In genomic region chr1:109253803-109254620, GRCh38 we compare ENCODE assay signal across 10 cellular contexts. TPM values are rescaled to one million over a fixed set of nuclear protein-coding genes. Genes with fewer than 3 reads are reported as not detected.
A peak's percentile ranks its signal among the peaks of the same experiment; 100 is the strongest.
DNase-seq lines count a peak whose midpoint lies in the region; ATAC-seq and TF ChIP-seq lines count a peak whose summit lies in the region.
"Had no signal": no experiment of that assay in that cellular context is flagged by ENCODE, and none has a peak within 500 bp of the region (broad histone marks: within the 10 kb centered on the region; RNA-seq: fewer than 3 reads in every experiment).

No MANE protein-coding gene starts in this region.

- H3K9me3 ChIP-seq in BLaER1 treated with 17β-estradiol and CSF1 and Interleukin-3, amounts not matched to agents 10 nM and 100 nM (replicated peaks in 1 of 11): no peaks in the 10 kb centered on the region; a peak in 1 of 22 replicates
- H3K9me3 ChIP-seq in RWPE2 (ENCODE audit: severe bottlenecking): no peaks in the 10 kb centered on the region
- no peaks in the 10 kb centered on the region for H3K9me3 ChIP-seq in cardiac muscle cell (ENCODE audit: low read depth)
- H3K9me3 ChIP-seq in trophoblast cell (ENCODE audit: insufficient read depth, low read depth, low read length): peaks cover 9% of the 10 kb centered on the region

- H3K23ac ChIP-seq in trophoblast cell (ENCODE audit: low read length): no peak overlapping the region

- H3K36me3 ChIP-seq in BLaER1 treated with 17β-estradiol and CSF1 and Interleukin-3, amounts not matched to agents 10 nM and 100 nM: peaks cover 0 to 10% (median 7%) of the 10 kb centered on the region in 11 experiments; a peak in 11 of 22 replicates
- H3K36me3 ChIP-seq in RWPE2 (ENCODE audit: low read depth): peaks cover 9% of the 10 kb centered on the region; the same call in 1 of the 2 replicates
- no peaks in the 10 kb centered on the region for H3K36me3 ChIP-seq in cardiac muscle cell
- peaks cover 23 to 29% of the 10 kb centered on the region in 2 experiments for H3K36me3 ChIP-seq in trophoblast cell (ENCODE audit: control insufficient read depth in 1 of 2, insufficient read depth in 2 of 2, low read length in 2 of 2)

- H3K27ac ChIP-seq in BLaER1 treated with 17β-estradiol and CSF1 and Interleukin-3, amounts not matched to agents 10 nM and 100 nM: peak overlapping the region; percentile 51 to 96 (median 91); a peak in 21 of 22 replicates
- H3K27ac ChIP-seq in RWPE2 (ENCODE audit: poor library complexity, severe bottlenecking) (peak overlapping the region; percentile 68), cardiac muscle cell (no peak overlapping the region), trophoblast cell (ENCODE audit: low read depth, low read length) (peak overlapping the region; percentile 97)

- peaks cover 0 to 9% (median 0%) of the 10 kb centered on the region in 11 experiments; a peak in 5 of 22 replicates for H4K20me1 ChIP-seq in BLaER1 treated with 17β-estradiol and CSF1 and Interleukin-3, amounts not matched to agents 10 nM and 100 nM

- peak overlapping the region; percentile 55 to 86 (median 82) for H3K9ac ChIP-seq in BLaER1 treated with 17β-estradiol and CSF1 and Interleukin-3, amounts not matched to agents 10 nM and 100 nM
- H3K9ac ChIP-seq in trophoblast cell (ENCODE audit: low read length): no peak overlapping the region

- no peak for TF ChIP-seq CTCF in RWPE2 (IDR thresholded peaks at IDR 0.05; ENCODE audit: poor library complexity, severe bottlenecking)
- TF ChIP-seq CTCF in cardiac muscle cell (IDR thresholded peaks at IDR 0.05; ENCODE audit: low read depth, low read length): no peak

- H2BK12ac ChIP-seq in trophoblast cell (ENCODE audit: low read length): peak overlapping the region; percentile 91

- peak overlapping the region; percentile 74 for H4K12ac ChIP-seq in trophoblast cell (ENCODE audit: low read depth, low read length)

- peak overlapping the region; percentile 97 for H2AK5ac ChIP-seq in trophoblast cell (ENCODE audit: low read length)

- peaks cover 17% of the 10 kb centered on the region for H3K79me2 ChIP-seq in trophoblast cell (ENCODE audit: control insufficient read depth, insufficient read depth, low read length, poor library complexity)

- peaks cover 29% of the 10 kb centered on the region for H3K79me1 ChIP-seq in trophoblast cell (ENCODE audit: low read length)

- peak overlapping the region; percentile 28 for H3K4ac ChIP-seq in trophoblast cell (ENCODE audit: low read depth, low read length)

- peak overlapping the region; percentile 57 for H2AFZ ChIP-seq in trophoblast cell (ENCODE audit: insufficient read depth, low read length, poor library complexity)

- H2BK120ac ChIP-seq in trophoblast cell (ENCODE audit: insufficient read depth, low read length, poor library complexity): peak overlapping the region; percentile 97

- peak overlapping the region; percentile 78 to 98 (median 95) for H3K4me2 ChIP-seq in BLaER1 treated with 17β-estradiol and CSF1 and Interleukin-3, amounts not matched to agents 10 nM and 100 nM
- H3K4me2 ChIP-seq in trophoblast cell (ENCODE audit: low read length): peak overlapping the region; percentile 38

- ATAC-seq in RWPE2 (ENCODE audit: low read depth) (0 out of 3 replicates have a peak, but pooled peaks have one; percentile 6), HG02840 (IDR thresholded peaks at IDR 0.05; ENCODE audit: low FRiP score, unreplicated experiment) (no peak)
- ATAC-seq: activated T-cell treated with anti-CD3 and anti-CD28 coated beads, Interleukin-2, amount 50 U/mL, for 72 hours had no signal

- peaks cover 0 to 13% (median 7%) of the 10 kb centered on the region in 11 experiments; a peak in 8 of 22 replicates for H3K27me3 ChIP-seq in BLaER1 treated with 17β-estradiol and CSF1 and Interleukin-3, amounts not matched to agents 10 nM and 100 nM
- H3K27me3 ChIP-seq in RWPE2 (ENCODE audit: insufficient read depth, poor library complexity, severe bottlenecking): no peaks in the 10 kb centered on the region
- peaks cover 14% of the 10 kb centered on the region for H3K27me3 ChIP-seq in cardiac muscle cell
- H3K27me3 ChIP-seq in trophoblast cell (ENCODE audit: insufficient read depth, low read length): no peaks in the 10 kb centered on the region

- no peak for DNase-seq in RWPE2 (ENCODE audit: low spot score)
- DNase-seq in cardiac muscle cell (ENCODE audit: low read depth in 1 of 2, low spot score in 1 of 2): peak; percentile 35 to 45
- no peak for DNase-seq in trophoblast cell
- no peak for DNase-seq in stimulated activated CD8-positive, alpha-beta memory T cell treated with anti-CD3 and anti-CD28 coated beads, Interleukin-4, amount 100 ng/mL, for 48 hours
- no peak for DNase-seq in stimulated activated naive CD4-positive, alpha-beta T cell (lab: John Stamatoyannopoulos, UW)
- DNase-seq in NCI-H2081 treated with DMSO at 0.1 percent for 48 hours (lab: John Stamatoyannopoulos, UW): no peak
- DNase-seq: activated T-cell treated with anti-CD3 and anti-CD28 coated beads, Interleukin-2, amount 50 U/mL, for 72 hours had no signal

- peak overlapping the region; percentile 92 for H2BK5ac ChIP-seq in trophoblast cell (ENCODE audit: low read depth, low read length, poor library complexity)

- peak overlapping the region in 8 of 10 experiments; percentile 37 to 60 (median 50); a peak in 16 of 20 replicates for H3K4me3 ChIP-seq in BLaER1 treated with 17β-estradiol and CSF1 and Interleukin-3, amounts not matched to agents 10 nM and 100 nM
- no peak overlapping the region for H3K4me3 ChIP-seq in RWPE2 (ENCODE audit: severe bottlenecking)
- H3K4me3 ChIP-seq in cardiac muscle cell: no peak overlapping the region
- H3K4me3 ChIP-seq in trophoblast cell (ENCODE audit: low read depth, low read length): no peak overlapping the region

- peak overlapping the region; percentile 91 for H3K14ac ChIP-seq in trophoblast cell (ENCODE audit: low read length)

- no CpG with 5 or more reads among the region's 9 CpGs for WGBS in trophoblast cell (ENCODE audit: extremely low coverage, insufficient coverage, insufficient read length)

- H4K91ac ChIP-seq in trophoblast cell (ENCODE audit: low read depth, low read length): peak overlapping the region; percentile 94

- peaks cover 38 to 57% (median 49%) of the 10 kb centered on the region in 10 experiments for H3K4me1 ChIP-seq in BLaER1 treated with 17β-estradiol and CSF1 and Interleukin-3, amounts not matched to agents 10 nM and 100 nM
- H3K4me1 ChIP-seq in RWPE2 (ENCODE audit: insufficient read depth, poor library complexity, severe bottlenecking): peaks cover 37% of the 10 kb centered on the region
- peaks cover 14% of the 10 kb centered on the region for H3K4me1 ChIP-seq in cardiac muscle cell (ENCODE audit: low read depth)
- H3K4me1 ChIP-seq in trophoblast cell (ENCODE audit: control insufficient read depth in 1 of 2, insufficient read depth in 2 of 2, low read length in 2 of 2): peaks cover 43 to 44% of the 10 kb centered on the region in 2 experiments

- peak overlapping the region; percentile 83 for H4K8ac ChIP-seq in trophoblast cell (ENCODE audit: low read depth, low read length)

- H3K18ac ChIP-seq in trophoblast cell (ENCODE audit: low read length): peak overlapping the region; percentile 95

RNA-seq across cellular contexts. Expression of gene CELSR2, which starts 4.7 kb away (rescaled TPM):
- 10.3 and 12.9 TPM in 2 replicates for total RNA-seq in cardiac muscle cell
- polyA plus RNA-seq in cardiac muscle cell: 5.8 and 6.1 TPM in 2 replicates
- 18.9 and 19.5 TPM in 2 replicates for polyA plus RNA-seq in trophoblast cell (2013)

RNA-seq across cellular contexts. Expression of gene PSRC1, which starts 28.9 kb away (rescaled TPM):
- total RNA-seq in cardiac muscle cell: 7.5 and 41.8 TPM in 2 replicates
- 13.4 and 45.6 TPM in 2 replicates for polyA plus RNA-seq in cardiac muscle cell
- polyA plus RNA-seq in trophoblast cell (2013): 91.9 and 95.6 TPM in 2 replicates

RNA-seq across cellular contexts. Expression of gene SARS1, which starts 40.3 kb away (rescaled TPM):
- 88.2 and 103 TPM in 2 replicates for total RNA-seq in cardiac muscle cell
- polyA plus RNA-seq in cardiac muscle cell: 109 and 115 TPM in 2 replicates
- 192 and 196 TPM in 2 replicates for polyA plus RNA-seq in trophoblast cell (2013)

RNA-seq across cellular contexts. Expression of gene MYBPHL, which starts 52.8 kb away (rescaled TPM):
- total RNA-seq in cardiac muscle cell: not detected in 2 replicates
- polyA plus RNA-seq in cardiac muscle cell: 0.57 TPM in 1 of 2 replicates, not detected in the other
- 0.97 and 1.1 TPM in 2 replicates for polyA plus RNA-seq in trophoblast cell (2013)
- total RNA-seq: activated T-cell treated with anti-CD3 and anti-CD28 coated beads, Interleukin-2, amount 50 U/mL, for 72 hours; Daoy had no signal

Comparison
In these comparisons a context has a peak if more than half of its experiments do, and no peak if none do; other contexts are left out.
1. H3K4me3 ChIP-seq: peak in BLaER1 treated with 17β-estradiol and CSF1 and Interleukin-3, amounts not matched to agents 10 nM and 100 nM (8 of 10); none in RWPE2 (single experiment), cardiac muscle cell (single experiment) and trophoblast cell (single experiment).
2. DNase-seq: peak in cardiac muscle cell (2 of 2); none in RWPE2 (single experiment), trophoblast cell (0 of 2), stimulated activated CD8-positive, alpha-beta memory T cell treated with anti-CD3 and anti-CD28 coated beads, Interleukin-4, amount 100 ng/mL, for 48 hours (single experiment), stimulated activated naive CD4-positive, alpha-beta T cell (0 of 6) and NCI-H2081 treated with DMSO at 0.1 percent for 48 hours (single experiment).